ENCODE assay signal across 16 cellular contexts in genomic region chr1:221644176-221644510, GRCh38.
DNase-seq lines count a peak whose midpoint lies in the region; ATAC-seq and TF ChIP-seq lines count a peak whose summit lies in the region.
"Had no signal": no experiment of that assay in that cellular context is flagged by ENCODE, and none has a peak within 500 bp of the region (broad histone marks: within the 10 kb centered on the region; RNA-seq: fewer than 3 reads in every experiment).

No MANE protein-coding gene starts in this region.

- DNase-seq in NCI-H187 treated with DMSO at 0.1 percent for 48 hours (lab: John Stamatoyannopoulos, UW) (no peak), dorsolateral prefrontal cortex (no peak), DMS79 treated with DMSO at 0.1 percent for 48 hours (lab: John Stamatoyannopoulos, UW) (no peak), body of pancreas (no peak)
- DNase-seq: activated naive CD8-positive, alpha-beta T cell treated with anti-CD3 and anti-CD28 coated beads, Interleukin-2, amount 10 ng/mL, durations not matched to agents 7 days and 5 days; KG1; NCI-H1092; spleen; stimulated activated naive CD8-positive, alpha-beta T cell treated with anti-CD3 and anti-CD28 coated beads, Interleukin-15, amount 100 ng/mL, for 72 hours had no signal

- TF ChIP-seq POLR2A in body of pancreas (IDR thresholded peaks at IDR 0.05) = no peak

- peak overlapping the region in 3 of 59 donors; percentile 15 to 38 (median 34) for H3K27ac ChIP-seq in dorsolateral prefrontal cortex
- H3K27ac ChIP-seq in body of pancreas = no peak overlapping the region
- H3K27ac ChIP-seq: BLaER1 treated with 17β-estradiol and CSF1 and Interleukin-3, amounts not matched to agents 10 nM and 100 nM; cardiac muscle cell; spleen; vagina had no signal

- no peak overlapping the region for H3K4me3 ChIP-seq in dorsolateral prefrontal cortex
- no peak overlapping the region for H3K4me3 ChIP-seq in body of pancreas
- H3K4me3 ChIP-seq: BLaER1 treated with 17β-estradiol and CSF1 and Interleukin-3, amounts not matched to agents 10 nM and 100 nM; cardiac muscle cell; spleen; vagina had no signal

- 62 to 64% methylated on average over 3 of the region's 3 CpGs for WGBS in body of pancreas, 2 donors

- H3K9me3 ChIP-seq in body of pancreas = no peaks in the 10 kb centered on the region
- H3K9me3 ChIP-seq: BLaER1 treated with 17β-estradiol and CSF1 and Interleukin-3, amounts not matched to agents 10 nM and 100 nM; spleen; vagina had no signal

- intact Hi-C loops in dorsolateral prefrontal cortex (cut with DNase I) = no loop called here
- intact Hi-C loops in body of pancreas (cut with DNase I) = no loop called here

- no peaks in the 10 kb centered on the region for H3K4me1 ChIP-seq in body of pancreas

- no peaks in the 10 kb centered on the region for H3K36me3 ChIP-seq in body of pancreas (replicated peaks in 1 of 2; ENCODE audit: insufficient read depth in 1 of 2, low read depth in 2 of 2)
- H3K36me3 ChIP-seq: BLaER1 treated with 17β-estradiol and CSF1 and Interleukin-3, amounts not matched to agents 10 nM and 100 nM; cardiac muscle cell; spleen; vagina had no signal

- peaks cover 0 to 3% (median 0%) of the 10 kb centered on the region in 45 donors for H3K27me3 ChIP-seq in dorsolateral prefrontal cortex
- H3K27me3 ChIP-seq in body of pancreas = no peaks in the 10 kb centered on the region
- H3K27me3 ChIP-seq: BLaER1 treated with 17β-estradiol and CSF1 and Interleukin-3, amounts not matched to agents 10 nM and 100 nM; cardiac muscle cell; spleen; vagina had no signal

- ATAC-seq in GM19043 (IDR thresholded peaks at IDR 0.05; ENCODE audit: low read depth, unreplicated experiment) (peak; percentile 22), GM21786 (IDR thresholded peaks at IDR 0.05; ENCODE audit: unreplicated experiment) (peak; percentile 29), HG03175 (IDR thresholded peaks at IDR 0.05; ENCODE audit: unreplicated experiment) (peak; percentile 4), body of pancreas (no peak)
- ATAC-seq: Right ventricle myocardium inferior; stimulated activated naive CD8-positive, alpha-beta T cell treated with anti-CD3 and anti-CD28 coated beads, Interleukin-15, amount 100 ng/mL, for 72 hours had no signal

- TF ChIP-seq CTCF in dorsolateral prefrontal cortex (IDR thresholded peaks at IDR 0.05 in 54 of 56, conservative IDR thresholded peaks at IDR 0.05 in 2 of 56; ENCODE audit: low read depth in 1 of 56, partially characterized antibody in 56 of 56) = no peak
- no peak for TF ChIP-seq CTCF in body of pancreas (IDR thresholded peaks at IDR 0.05)
